In the genomic region with DNA sequence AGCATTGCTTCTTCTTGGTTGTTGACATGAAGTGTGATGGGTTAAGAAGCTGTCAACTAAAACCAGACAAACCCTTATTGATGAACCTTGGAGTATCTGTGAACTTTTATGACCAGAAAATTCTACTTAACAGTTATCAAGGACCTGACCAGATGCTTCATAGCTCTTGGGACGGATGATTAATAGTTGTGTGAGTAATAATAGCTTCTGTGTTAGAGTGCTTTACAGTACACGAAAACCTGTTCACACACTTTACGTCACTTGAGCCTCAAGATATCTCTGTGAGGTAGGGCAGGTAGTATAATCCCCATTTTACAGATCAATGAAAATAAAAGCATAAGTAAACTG, we compare ENCODE assay signal across 18 cellular contexts. TPM values are rescaled to one million over a fixed set of nuclear protein-coding genes. Genes with fewer than 3 reads are reported as not detected.
DNase-seq lines count a peak whose midpoint lies in the region; ATAC-seq and TF ChIP-seq lines count a peak whose summit lies in the region.
"Had no signal": no experiment of that assay in that cellular context is flagged by ENCODE, and none has a peak within 500 bp of the region (broad histone marks: within the 10 kb centered on the region; RNA-seq: fewer than 3 reads in every experiment).

No MANE protein-coding gene starts in this region.

- H3K4me3 Mint-ChIP-seq in neural progenitor cell (no peak overlapping the region), immature natural killer cell (no peak overlapping the region)
- H3K4me3 Mint-ChIP-seq: naive B cell had no signal

- no peak overlapping the region for H3K4me2 ChIP-seq in neural progenitor cell

- H3K36me3 Mint-ChIP-seq in neural progenitor cell, result no peaks in the 10 kb centered on the region
- H3K36me3 Mint-ChIP-seq in immature natural killer cell, result no peaks in the 10 kb centered on the region
- H3K36me3 Mint-ChIP-seq: naive B cell had no signal

- H3K27ac ChIP-seq in neural progenitor cell, result no peak overlapping the region
- H3K27ac ChIP-seq: colonic mucosa had no signal

- no peaks in the 10 kb centered on the region for H3F3A ChIP-seq in neural progenitor cell (ENCODE audit: low read depth)

- H3K4me3 ChIP-seq in endocrine pancreas (ENCODE audit: control insufficient read depth, insufficient read depth, low read length) (peak overlapping the region; percentile 40), neural progenitor cell (no peak overlapping the region)
- H3K4me3 ChIP-seq: colonic mucosa, HAP-1, lung had no signal

- H3K27ac Mint-ChIP-seq in neural progenitor cell (peak overlapping the region; percentile 51), immature natural killer cell (no peak overlapping the region)
- H3K27ac Mint-ChIP-seq: naive B cell had no signal

- H4K20me1 ChIP-seq in neural progenitor cell (ENCODE audit: low read depth), result no peaks in the 10 kb centered on the region

- H3K4me1 ChIP-seq in endocrine pancreas (ENCODE audit: control insufficient read depth, insufficient read depth, low read length) (peaks cover 23% of the 10 kb centered on the region), neural progenitor cell (peaks cover 5% of the 10 kb centered on the region)
- H3K4me1 ChIP-seq: colonic mucosa, HAP-1 had no signal

- no peak overlapping the region for H2AFZ ChIP-seq in neural progenitor cell (replicated peaks)

- H3K9me3 ChIP-seq in endocrine pancreas (ENCODE audit: control insufficient read depth, low read length) (no peaks in the 10 kb centered on the region), neural progenitor cell (ENCODE audit: low read depth) (no peaks in the 10 kb centered on the region)
- H3K9me3 ChIP-seq: colonic mucosa, HAP-1 had no signal

- no peak for TF ChIP-seq CTCF in neural progenitor cell (IDR thresholded peaks at IDR 0.05)

- peaks cover 2% of the 10 kb centered on the region for H3K27me3 Mint-ChIP-seq in neural progenitor cell (ENCODE audit: insufficient read depth, low read depth)
- peaks cover under 1 to 10% (median 1%) of the 10 kb centered on the region in 3 donors for H3K27me3 Mint-ChIP-seq in immature natural killer cell (ENCODE audit: low read depth in 3 of 3)

- H3K79me2 ChIP-seq in neural progenitor cell (ENCODE audit: low read depth), result no peaks in the 10 kb centered on the region

- H3K36me3 ChIP-seq in endocrine pancreas (ENCODE audit: control insufficient read depth, insufficient read depth, low read length), result no peaks in the 10 kb centered on the region
- H3K36me3 ChIP-seq in neural progenitor cell, result no peaks in the 10 kb centered on the region
- H3K36me3 ChIP-seq: colonic mucosa, HAP-1 had no signal

- peak; percentile 65 for DNase-seq in ELR (ENCODE audit: low read depth)
- peak; percentile 78 to 92 for DNase-seq in NCI-H524 (lab: John Stamatoyannopoulos, UW)
- DNase-seq in neural progenitor cell (ENCODE audit: low spot score), result no peak
- DNase-seq in effector CD8-positive, alpha-beta T cell (lab: John Stamatoyannopoulos, UW), result no peak
- DNase-seq in immature natural killer cell, result no peak
- DNase-seq: activated CD4-positive, alpha-beta T cell treated with anti-CD3 and anti-CD28 coated beads, Interleukin-2, amount 50 U/mL, for 4 hours; activated naive CD4-positive, alpha-beta T cell; aorta; colonic mucosa; COR-L47; MV-4-11; naive B cell; NCI-H2107; stimulated activated CD4-positive, alpha-beta T cell treated with anti-CD3 and anti-CD28 coated beads, Interleukin-4, amount 100 ng/mL, for 1 hour had no signal

- H3K9me3 Mint-ChIP-seq in neural progenitor cell (peaks cover 8% of the 10 kb centered on the region), immature natural killer cell (peaks cover 0 to 2% (median 0%) of the 10 kb centered on the region in 6 donors)
- H3K9me3 Mint-ChIP-seq: naive B cell had no signal

- ATAC-seq in HG03571 (IDR thresholded peaks at IDR 0.05; ENCODE audit: unreplicated experiment), result no peak

- no peaks in the 10 kb centered on the region for H3K27me3 ChIP-seq in endocrine pancreas (ENCODE audit: control insufficient read depth, insufficient read depth, low read length)
- H3K27me3 ChIP-seq in neural progenitor cell, result no peaks in the 10 kb centered on the region
- H3K27me3 ChIP-seq: colonic mucosa had no signal

- H3K4me1 Mint-ChIP-seq in neural progenitor cell, result peaks cover 20% of the 10 kb centered on the region
- no peaks in the 10 kb centered on the region for H3K4me1 Mint-ChIP-seq in immature natural killer cell
- H3K4me1 Mint-ChIP-seq: naive B cell had no signal

- H3K9ac ChIP-seq in endocrine pancreas (ENCODE audit: control insufficient read depth, insufficient read depth, low read length) (no peak overlapping the region), neural progenitor cell (no peak overlapping the region)

RNA-seq across cellular contexts. Expression of a gene that starts 58.2 kb away (rescaled TPM):
- total RNA-seq in neural progenitor cell (ENCODE audit: low replicate concordance), result 29.3 and 58.8 TPM in 2 replicates
- polyA plus RNA-seq in immature natural killer cell, result 10 to 100 TPM; 11.9 to 17.6 (median 13.6) TPM

Comparison
In these comparisons a context has a peak if more than half of its experiments do, and no peak if none do; other contexts are left out.
1. DNase-seq: peak in ELR (single experiment) and NCI-H524 (2 of 2); none in neural progenitor cell (single experiment), effector CD8-positive, alpha-beta T cell (single experiment) and immature natural killer cell (0 of 3).